In genomic region chr2:70965506-70965905, GRCh38 we compare ENCODE assay signal across 8 cellular contexts. TPM values are rescaled to one million over a fixed set of nuclear protein-coding genes. Genes with fewer than 3 reads are reported as not detected.
A peak's percentile ranks its signal among the peaks of the same experiment; 100 is the strongest.
DNase-seq lines count a peak whose midpoint lies in the region; ATAC-seq and TF ChIP-seq lines count a peak whose summit lies in the region.
"Had no signal": no experiment of that assay in that cellular context is flagged by ENCODE, and none has a peak within 500 bp of the region (broad histone marks: within the 10 kb centered on the region; RNA-seq: fewer than 3 reads in every experiment).

No MANE protein-coding gene starts in this region.

- peak; percentile 52 for DNase-seq in activated CD8-positive, alpha-beta memory T cell treated with anti-CD3 and anti-CD28 coated beads, Interleukin-2, amount 50 U/mL, for 48 hours
- no peak for DNase-seq in foreskin fibroblast
- DNase-seq in left lung, result no peak

- H3K4me3 ChIP-seq in HUES48 (ENCODE audit: low read depth, low read length) (peak overlapping the region; percentile 55), foreskin fibroblast (ENCODE audit: low read depth in 1 of 2, low read length in 2 of 2) (peak overlapping the region; percentile 50 to 57), skin epidermis (peak overlapping the region in 5 of 7 experiments; percentile 30 to 45 (median 37)), left lung (peak overlapping the region in 1 of 2 donors; percentile 35)
- H3K4me3 ChIP-seq: mucosa of descending colon had no signal

- H3K27me3 ChIP-seq in HUES48 (ENCODE audit: control insufficient read depth, insufficient read depth, low read length) (peaks cover 81% of the 10 kb centered on the region), left lung (peaks cover 4 to 63% of the 10 kb centered on the region in 2 donors)

- H3K27ac ChIP-seq in HUES48 (ENCODE audit: low read depth, low read length) (no peak overlapping the region), skin epidermis (no peak overlapping the region), left lung (no peak overlapping the region)

- intact Hi-C loops in left lung (cut with DNase I), result no loop called here

- no peaks in the 10 kb centered on the region for H3K4me1 ChIP-seq in HUES48 (ENCODE audit: control insufficient read depth, insufficient read depth, low read length)
- H3K4me1 ChIP-seq in left lung, result peaks cover 0 to 9% of the 10 kb centered on the region in 2 donors

- TF ChIP-seq CTCF in foreskin fibroblast (IDR thresholded peaks at IDR 0.05; ENCODE audit: low read depth, low read length) (no peak), left lung (IDR thresholded peaks at IDR 0.05) (no peak)

- no peaks in the 10 kb centered on the region for H3K36me3 ChIP-seq in HUES48 (ENCODE audit: control insufficient read depth, insufficient read depth, low read length)
- no peaks in the 10 kb centered on the region for H3K36me3 ChIP-seq in left lung

- ATAC-seq in left lung (no peak), HG02759 (IDR thresholded peaks at IDR 0.05; ENCODE audit: unreplicated experiment) (no peak), HG02798 (IDR thresholded peaks at IDR 0.05; ENCODE audit: poor library complexity, unreplicated experiment) (no peak)

- H3K9me3 ChIP-seq in HUES48 (ENCODE audit: control insufficient read depth, insufficient read depth, low read length) (no peaks in the 10 kb centered on the region), left lung (no peaks in the 10 kb centered on the region)
- H3K9me3 ChIP-seq: mucosa of descending colon had no signal

- H3K9ac ChIP-seq in HUES48 (ENCODE audit: low read depth, low read length), result no peak overlapping the region

RNA-seq across cellular contexts. Expression of gene ANKRD53, which starts 12.9 kb away (rescaled TPM):
- under 1 TPM; 0.52 to 0.96 TPM for total RNA-seq in left lung

RNA-seq across cellular contexts. Expression of gene TEX261, which starts 29.2 kb away (rescaled TPM):
- 10 to 100 TPM; 63.8 to 72.3 TPM for total RNA-seq in left lung

RNA-seq across cellular contexts. Expression of gene ATP6V1B1, which starts 29.8 kb away (rescaled TPM):
- under 1 TPM; 0.76 to 0.89 TPM for total RNA-seq in left lung
- total RNA-seq: mucosa of descending colon had no signal
